In the genomic region with DNA sequence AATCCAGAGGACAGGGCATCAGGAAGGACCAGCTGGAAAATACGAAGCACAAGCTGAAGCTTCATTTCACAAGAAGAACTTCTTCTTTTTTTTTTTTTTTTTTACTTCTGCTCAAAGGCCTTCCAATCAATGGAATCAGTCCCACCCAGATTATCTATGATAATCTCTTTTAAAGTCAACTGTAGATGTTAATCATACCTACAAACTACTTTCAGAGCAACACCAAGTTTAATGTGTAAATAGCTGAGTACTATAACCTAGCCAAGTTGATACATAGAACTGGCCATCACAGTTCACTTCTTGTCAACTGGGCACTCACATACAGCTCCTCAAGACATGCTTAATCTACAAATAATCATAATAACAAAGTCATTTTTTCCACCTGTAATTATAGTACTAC, we compare ENCODE assay signal across 29 cellular contexts.
"Had no signal": no experiment of that assay in that cellular context is flagged by ENCODE, and none has a peak within 500 bp of the region (broad histone marks: within the 10 kb centered on the region; RNA-seq: fewer than 3 reads in every experiment).

No MANE protein-coding gene starts in this region.

- DNase-seq: colonic mucosa; cortex of kidney; dermis blood vessel endothelial cell; dorsolateral prefrontal cortex; effector CD4-positive, alpha-beta T cell; effector CD8-positive, alpha-beta T cell; effector memory CD4-positive, alpha-beta T cell; effector memory CD8-positive, alpha-beta T cell; endodermal cell; erythroblast; esophagus squamous epithelium; foreskin fibroblast; foreskin keratinocyte; foreskin melanocyte; gastrocnemius medialis; glutamatergic neuron; head of caudate nucleus; heart left ventricle; heart right ventricle had no signal

- H3K27ac Mint-ChIP-seq: dendritic cell treated with granulocyte-macrophage colony-stimulating factor and Interleukin-4, amounts not matched to agents 40 ng/mL and 50 ng/mL, for 4 days; effector memory CD8-positive, alpha-beta T cell; endodermal cell had no signal

- H3K4me3 Mint-ChIP-seq: dendritic cell treated with granulocyte-macrophage colony-stimulating factor and Interleukin-4, amounts not matched to agents 40 ng/mL and 50 ng/mL, for 4 days; effector memory CD8-positive, alpha-beta T cell; endodermal cell had no signal

- FAIRE-seq: colon, endometrium, endothelial cell of umbilical vein, frontal cortex had no signal

- ATAC-seq: effector memory CD8-positive, alpha-beta T cell; esophagus mucosa; foreskin keratinocyte; gastrocnemius medialis; gastroesophageal sphincter; heart left ventricle; heart right ventricle had no signal

- H3K27ac ChIP-seq: colonic mucosa, coronary artery, dorsolateral prefrontal cortex, epithelial cell of prostate, esophagus muscularis mucosa, esophagus squamous epithelium, foreskin keratinocyte, gastrocnemius medialis, gastroesophageal sphincter, heart left ventricle, heart right ventricle had no signal

- H3K4me3 ChIP-seq: colonic mucosa, coronary artery, dorsolateral prefrontal cortex, esophagus muscularis mucosa, esophagus squamous epithelium, gastrocnemius medialis, gastroesophageal sphincter, heart left ventricle, heart right ventricle had no signal

- H3K4me1 ChIP-seq: colonic mucosa, esophagus muscularis mucosa, esophagus squamous epithelium, foreskin keratinocyte, gastrocnemius medialis, gastroesophageal sphincter, heart left ventricle, heart right ventricle had no signal

- H3K36me3 ChIP-seq: colonic mucosa, esophagus muscularis mucosa, esophagus squamous epithelium, gastrocnemius medialis, gastroesophageal sphincter, heart left ventricle, heart right ventricle had no signal

- H3K27me3 ChIP-seq: colonic mucosa, dorsolateral prefrontal cortex, esophagus muscularis mucosa, esophagus squamous epithelium, foreskin keratinocyte, gastrocnemius medialis, gastroesophageal sphincter, heart left ventricle, heart right ventricle had no signal

- H3K9me3 ChIP-seq: colonic mucosa, esophagus muscularis mucosa, esophagus squamous epithelium, gastrocnemius medialis, gastroesophageal sphincter, heart left ventricle had no signal

- H3K27me3 Mint-ChIP-seq: dendritic cell treated with granulocyte-macrophage colony-stimulating factor and Interleukin-4, amounts not matched to agents 40 ng/mL and 50 ng/mL, for 4 days; effector memory CD8-positive, alpha-beta T cell had no signal
